ENCODE assay signal across 8 cellular contexts in genomic region chr6:37018152-37019064, GRCh38. TPM values are rescaled to one million over a fixed set of nuclear protein-coding genes. Genes with fewer than 3 reads are reported as not detected.
DNase-seq lines count a peak whose midpoint lies in the region; ATAC-seq and TF ChIP-seq lines count a peak whose summit lies in the region.

No MANE protein-coding gene starts in this region.

- H3K9ac ChIP-seq in DND-41 (ENCODE audit: low read depth, low read length) (peak overlapping the region; percentile 36), neural cell (ENCODE audit: low read length) (peak overlapping the region; percentile 55)

- H3K9me3 Mint-ChIP-seq in GM23338 = no peaks in the 10 kb centered on the region
- H3K9me3 Mint-ChIP-seq in activated T-cell treated with anti-CD3 and anti-CD28 coated beads, Interleukin-2, amount 50 U/mL, for 24 hours = no peaks in the 10 kb centered on the region

- H3F3A ChIP-seq in GM23338 (replicated peaks; ENCODE audit: low read depth) = 0 out of 2 replicates have a peak, but pooled peaks cover 6% of the 10 kb centered on the region
- H3F3A ChIP-seq in neural cell (ENCODE audit: insufficient read depth, low read length, poor library complexity, severe bottlenecking) = no peaks in the 10 kb centered on the region

- no peak overlapping the region for H3K4me3 Mint-ChIP-seq in GM23338
- H3K4me3 Mint-ChIP-seq in activated T-cell treated with anti-CD3 and anti-CD28 coated beads, Interleukin-2, amount 50 U/mL, for 24 hours = no peak overlapping the region

- H3K27ac ChIP-seq in DND-41 (ENCODE audit: low read length) (peak overlapping the region; percentile 73), GM23338 (ENCODE audit: low read depth) (peak overlapping the region; percentile 76; the same call in 1 of the 2 replicates), neural cell (ENCODE audit: low read length) (peak overlapping the region; percentile 70)

- H2AFZ ChIP-seq in DND-41 (ENCODE audit: low read depth, low read length) (peak overlapping the region; percentile 87), GM23338 (peak overlapping the region; percentile 96), neural cell (ENCODE audit: low read depth, low read length) (peak overlapping the region; percentile 58)

- H3K36me3 ChIP-seq in DND-41 (ENCODE audit: insufficient read depth, low read length) (no peaks in the 10 kb centered on the region), GM23338 (ENCODE audit: insufficient read depth) (no peaks in the 10 kb centered on the region), neural cell (ENCODE audit: insufficient read depth, low read length) (no peaks in the 10 kb centered on the region)

- H3K79me2 ChIP-seq in DND-41 (ENCODE audit: insufficient read depth, low read length) (no peaks in the 10 kb centered on the region), GM23338 (replicated peaks; ENCODE audit: insufficient read depth) (no peaks in the 10 kb centered on the region), neural cell (replicated peaks; ENCODE audit: insufficient read depth, low read length) (no peaks in the 10 kb centered on the region)

- H4K20me1 ChIP-seq in DND-41 (ENCODE audit: insufficient read depth, low read length) = no peaks in the 10 kb centered on the region
- no peaks in the 10 kb centered on the region for H4K20me1 ChIP-seq in GM23338 (replicated peaks; ENCODE audit: insufficient read depth)
- no peaks in the 10 kb centered on the region for H4K20me1 ChIP-seq in neural cell (ENCODE audit: insufficient read depth)

- ATAC-seq in DND-41 (ENCODE audit: insufficient read depth, low read depth) (peak; percentile 88), GM23338 (peak; percentile 88)

- peaks cover 14% of the 10 kb centered on the region for H3K27me3 Mint-ChIP-seq in GM23338 (ENCODE audit: insufficient read depth, low read depth, poor library complexity)
- no peaks in the 10 kb centered on the region for H3K27me3 Mint-ChIP-seq in activated T-cell treated with anti-CD3 and anti-CD28 coated beads, Interleukin-2, amount 50 U/mL, for 24 hours

- peak overlapping the region; percentile 46 for H3K4me2 ChIP-seq in DND-41 (ENCODE audit: insufficient read depth, low read length)
- H3K4me2 ChIP-seq in GM23338 = no peak overlapping the region
- peak overlapping the region; percentile 48 for H3K4me2 ChIP-seq in neural cell (ENCODE audit: low read length)

- H3K27me3 ChIP-seq in DND-41 (ENCODE audit: insufficient read depth, low read length, poor library complexity) (no peaks in the 10 kb centered on the region), GM23338 (ENCODE audit: insufficient read depth) (no peaks in the 10 kb centered on the region), neural cell (ENCODE audit: insufficient read depth, low read depth, low read length) (no peaks in the 10 kb centered on the region)

- H3K4me1 Mint-ChIP-seq in GM23338 = peaks cover 26% of the 10 kb centered on the region
- peaks cover 44% of the 10 kb centered on the region for H3K4me1 Mint-ChIP-seq in activated T-cell treated with anti-CD3 and anti-CD28 coated beads, Interleukin-2, amount 50 U/mL, for 24 hours (ENCODE audit: low read depth)

- TF ChIP-seq RAD21 in neural cell (conservative IDR thresholded peaks at IDR 0.05) = peak; percentile 88

- TF ChIP-seq CTCF in DND-41 (IDR thresholded peaks at IDR 0.05; ENCODE audit: borderline replicate concordance, extremely low read depth, low read length, poor library complexity, severe bottlenecking) = peak; percentile 93
- peak; percentile 88 to 99 for TF ChIP-seq CTCF in GM23338 (conservative IDR thresholded peaks at IDR 0.05; ENCODE audit: low read depth in 2 of 2)
- peak; percentile 91 for TF ChIP-seq CTCF in neural cell (IDR thresholded peaks at IDR 0.05; ENCODE audit: poor library complexity, severe bottlenecking)

- H3K9me3 ChIP-seq in DND-41 (ENCODE audit: insufficient read depth, low read length, severe bottlenecking) (no peaks in the 10 kb centered on the region), neural cell (ENCODE audit: low read length) (no peaks in the 10 kb centered on the region)

- peak; percentile 94 for DNase-seq in DND-41
- DNase-seq in GM23338 (ENCODE audit: low spot score) = peak; percentile 95
- peak; percentile 93 to 94 for DNase-seq in Kasumi-1 (lab: John Stamatoyannopoulos, UW)
- peak; percentile 90 for DNase-seq in activated T-cell treated with anti-CD3 and anti-CD28 coated beads, Interleukin-2, amount 50 U/mL, for 24 hours
- DNase-seq in fibroblast of gingiva (ENCODE audit: low read depth) = peak; percentile 81
- peak; percentile 87 for DNase-seq in stimulated activated naive CD4-positive, alpha-beta T cell treated with Interleukin-2 at 50 U/mL for 16 hours (lab: John Stamatoyannopoulos, UW)

- peak overlapping the region in 1 of 2 experiments; percentile 13; a peak in 1 of 4 replicates for H3K4me3 ChIP-seq in DND-41 (ENCODE audit: low read depth in 1 of 2, low read length in 2 of 2)
- H3K4me3 ChIP-seq in GM23338 = no peak overlapping the region
- H3K4me3 ChIP-seq in neural cell (ENCODE audit: low read length) = peak overlapping the region; percentile 14

- H3K9me2 ChIP-seq in GM23338 (ENCODE audit: insufficient read depth) (no peaks in the 10 kb centered on the region), neural cell (ENCODE audit: insufficient read depth, low read length) (no peaks in the 10 kb centered on the region)

- peaks cover 52% of the 10 kb centered on the region for H3K4me1 ChIP-seq in DND-41 (ENCODE audit: insufficient read depth, low read length)
- no peaks in the 10 kb centered on the region; the same call in 1 of the 2 replicates for H3K4me1 ChIP-seq in GM23338 (ENCODE audit: insufficient read depth)

- TF ChIP-seq EP300 in neural cell (conservative IDR thresholded peaks at IDR 0.05; ENCODE audit: poor library complexity, severe bottlenecking) = no peak

- H3K36me3 Mint-ChIP-seq in GM23338 (ENCODE audit: low read depth) = no peaks in the 10 kb centered on the region
- H3K36me3 Mint-ChIP-seq in activated T-cell treated with anti-CD3 and anti-CD28 coated beads, Interleukin-2, amount 50 U/mL, for 24 hours (ENCODE audit: low read depth) = no peaks in the 10 kb centered on the region

- H3K27ac Mint-ChIP-seq in GM23338 = no peak overlapping the region
- H3K27ac Mint-ChIP-seq in activated T-cell treated with anti-CD3 and anti-CD28 coated beads, Interleukin-2, amount 50 U/mL, for 24 hours = peak overlapping the region; percentile 45

TF ChIP-seq in GM23338, 12 proteins besides CTCF, POLR2A, EP300 and RAD21 (continues in another document):
- no peak for TF ChIP-seq CREB1 (CRISPR knock-in tag; IDR thresholded peaks at IDR 0.05; ENCODE audit: low read depth)
- TF ChIP-seq ETS1 (IDR thresholded peaks at IDR 0.05) = no peak
- TF ChIP-seq EZH2phosphoT487 (IDR thresholded peaks at IDR 0.05; ENCODE audit: unreplicated experiment) = no peak
- TF ChIP-seq JUNB (IDR thresholded peaks at IDR 0.05; ENCODE audit: unreplicated experiment) = no peak
- TF ChIP-seq POLR2AphosphoS5 (IDR thresholded peaks at IDR 0.05; ENCODE audit: low read depth) = no peak

TF ChIP-seq in neural cell, 6 proteins besides CTCF, POLR2A, EP300 and RAD21:
- TF ChIP-seq POLR2AphosphoS5 (IDR thresholded peaks at IDR 0.05) = peak; percentile 48
- TF ChIP-seq EZH2 (IDR thresholded peaks at IDR 0.05; ENCODE audit: borderline replicate concordance, insufficient read depth, low read length, poor library complexity, severe bottlenecking) = no peak
- TF ChIP-seq MXI1 (conservative IDR thresholded peaks at IDR 0.05; ENCODE audit: poor library complexity, severe bottlenecking) = peak; percentile 20
- no peak for TF ChIP-seq REST (IDR thresholded peaks at IDR 0.05; ENCODE audit: borderline replicate concordance)
- TF ChIP-seq TAF1 (IDR thresholded peaks at IDR 0.05; ENCODE audit: low read depth) = no peak
- peak; percentile 82 for TF ChIP-seq SMC3 (conservative IDR thresholded peaks at IDR 0.05; ENCODE audit: poor library complexity)

RNA-seq across cellular contexts. Expression of gene FGD2, which starts 13.0 kb away (rescaled TPM):
- total RNA-seq in GM23338 (2014; rRNA removed; shearing (Covaris generic)) = 0.14 and 0.35 TPM in 2 replicates
- polyA plus RNA-seq in GM23338 (2016; fragmentation: Nextera tagmentation; extraction: Ambion mirVana) (0.13 and 0.16 TPM in 2 replicates), neural cell (not detected in 2 replicates)
- polyA plus RNA-seq in PFSK-1 (2012; ENCODE audit: insufficient read length, low read depth) = not detected
- polyA minus RNA-seq in neural cell = not detected in 2 replicates

RNA-seq across cellular contexts. Expression of gene MTCH1, which starts 32.4 kb away (rescaled TPM):
- 261 and 271 TPM in 2 replicates for total RNA-seq in GM23338 (2014; rRNA removed; shearing (Covaris generic))
- polyA plus RNA-seq in GM23338 (2016; fragmentation: Nextera tagmentation; extraction: Ambion mirVana) (108 and 109 TPM in 2 replicates), neural cell (217 and 232 TPM in 2 replicates)
- polyA plus RNA-seq in PFSK-1 (2012; ENCODE audit: insufficient read length, low read depth) = 246 TPM
- 164 and 170 TPM in 2 replicates for polyA minus RNA-seq in neural cell
